In genomic region chr18:35861367-35862114, GRCh38 we compare ENCODE assay signal across 12 cellular contexts.
A peak's percentile ranks its signal among the peaks of the same experiment; 100 is the strongest.
DNase-seq lines count a peak whose midpoint lies in the region; ATAC-seq and TF ChIP-seq lines count a peak whose summit lies in the region.
"Had no signal": no experiment of that assay in that cellular context is flagged by ENCODE, and none has a peak within 500 bp of the region (broad histone marks: within the 10 kb centered on the region; RNA-seq: fewer than 3 reads in every experiment).

No MANE protein-coding gene starts in this region.

- H3K4me3 Mint-ChIP-seq in endothelial cell (ENCODE audit: unreplicated experiment) (no peak overlapping the region), progenitor cell of endocrine pancreas (ENCODE audit: low read depth) (no peak overlapping the region)

- no peak for TF ChIP-seq EP300 in upper lobe of left lung (IDR thresholded peaks at IDR 0.05)

- H3K9me3 ChIP-seq in lower lobe of right lung (no peaks in the 10 kb centered on the region), upper lobe of left lung (no peaks in the 10 kb centered on the region)
- H3K9me3 ChIP-seq: SJCRH30 had no signal

- H3K27me3 Mint-ChIP-seq in endothelial cell (ENCODE audit: unreplicated experiment) (peaks cover under 1% of the 10 kb centered on the region), progenitor cell of endocrine pancreas (no peaks in the 10 kb centered on the region)

- DNase-seq in endothelial cell (ENCODE audit: low spot score), result no peak
- no peak for DNase-seq in progenitor cell of endocrine pancreas (ENCODE audit: low spot score, unreplicated experiment)
- no peak for DNase-seq in SIG-M5 treated with dmso at 0.1 percent for 504 hours (lab: John Stamatoyannopoulos, UW; ENCODE audit: unreplicated experiment)
- no peak for DNase-seq in lower lobe of right lung
- DNase-seq in upper lobe of left lung, result no peak
- DNase-seq: DMS153, left colon, NCI-H2029 treated with DMSO at 0.1 percent for 48 hours had no signal

- intact Hi-C loops in lower lobe of right lung (cut with DNase I), result no loop called here

- H3K36me3 Mint-ChIP-seq in endothelial cell (ENCODE audit: low read depth, unreplicated experiment) (no peaks in the 10 kb centered on the region), progenitor cell of endocrine pancreas (ENCODE audit: insufficient read depth) (no peaks in the 10 kb centered on the region)

- 58 to 60% methylated on average over 4 of the region's 4 CpGs for WGBS in upper lobe of left lung, 2 donors

- TF ChIP-seq POLR2A in upper lobe of left lung (IDR thresholded peaks at IDR 0.05), result no peak

- ATAC-seq in GM18870 (IDR thresholded peaks at IDR 0.05; ENCODE audit: unreplicated experiment) (peak; percentile 85), HG03457 (IDR thresholded peaks at IDR 0.05; ENCODE audit: unreplicated experiment) (peak; percentile 71), lower lobe of right lung (no peak), upper lobe of left lung (ENCODE audit: low FRiP score in 2 of 2) (no peak), HG02981 (IDR thresholded peaks at IDR 0.05; ENCODE audit: unreplicated experiment) (no peak)
- ATAC-seq: left colon had no signal

- H3K27ac ChIP-seq in lower lobe of right lung (no peak overlapping the region), upper lobe of left lung (no peak overlapping the region)
- H3K27ac ChIP-seq: SJCRH30 had no signal

- H3K27ac Mint-ChIP-seq in endothelial cell (ENCODE audit: unreplicated experiment) (peak overlapping the region; percentile 3), progenitor cell of endocrine pancreas (peak overlapping the region; percentile 50)

- H3K4me1 ChIP-seq in lower lobe of right lung, result no peaks in the 10 kb centered on the region
- H3K4me1 ChIP-seq in upper lobe of left lung, result no peaks in the 10 kb centered on the region
- H3K4me1 ChIP-seq: SJCRH30 had no signal

- H3K4me1 Mint-ChIP-seq in endothelial cell (ENCODE audit: unreplicated experiment), result peaks cover 7% of the 10 kb centered on the region
- H3K4me1 Mint-ChIP-seq in progenitor cell of endocrine pancreas (ENCODE audit: low read depth), result peaks cover 8% of the 10 kb centered on the region

- H3K36me3 ChIP-seq in lower lobe of right lung (no peaks in the 10 kb centered on the region), upper lobe of left lung (no peaks in the 10 kb centered on the region)
- H3K36me3 ChIP-seq: SJCRH30 had no signal

- TF ChIP-seq CTCF in endothelial cell (IDR thresholded peaks at IDR 0.05; ENCODE audit: unreplicated experiment) (no peak), progenitor cell of endocrine pancreas (IDR thresholded peaks at IDR 0.05; ENCODE audit: unreplicated experiment) (no peak), lower lobe of right lung (IDR thresholded peaks at IDR 0.05) (no peak), upper lobe of left lung (IDR thresholded peaks at IDR 0.05) (no peak)

- H3K4me3 ChIP-seq in lower lobe of right lung, result no peak overlapping the region
- no peak overlapping the region for H3K4me3 ChIP-seq in upper lobe of left lung
- H3K4me3 ChIP-seq: SJCRH30 had no signal

- no peaks in the 10 kb centered on the region for H3K27me3 ChIP-seq in lower lobe of right lung (ENCODE audit: low read depth)
- H3K27me3 ChIP-seq in upper lobe of left lung, result no peaks in the 10 kb centered on the region
- H3K27me3 ChIP-seq: SJCRH30 had no signal

- H3K9me3 Mint-ChIP-seq in endothelial cell (ENCODE audit: unreplicated experiment) (no peaks in the 10 kb centered on the region), progenitor cell of endocrine pancreas (ENCODE audit: low read depth) (peaks cover 2% of the 10 kb centered on the region)

Comparison
In these comparisons a context has a peak if more than half of its experiments do, and no peak if none do; other contexts are left out.
1. ATAC-seq: peak in GM18870 (single experiment) and HG03457 (single experiment); none in lower lobe of right lung (0 of 2), upper lobe of left lung (0 of 2) and HG02981 (single experiment).